ENCODE assay signal across 16 cellular contexts in the genomic region with DNA sequence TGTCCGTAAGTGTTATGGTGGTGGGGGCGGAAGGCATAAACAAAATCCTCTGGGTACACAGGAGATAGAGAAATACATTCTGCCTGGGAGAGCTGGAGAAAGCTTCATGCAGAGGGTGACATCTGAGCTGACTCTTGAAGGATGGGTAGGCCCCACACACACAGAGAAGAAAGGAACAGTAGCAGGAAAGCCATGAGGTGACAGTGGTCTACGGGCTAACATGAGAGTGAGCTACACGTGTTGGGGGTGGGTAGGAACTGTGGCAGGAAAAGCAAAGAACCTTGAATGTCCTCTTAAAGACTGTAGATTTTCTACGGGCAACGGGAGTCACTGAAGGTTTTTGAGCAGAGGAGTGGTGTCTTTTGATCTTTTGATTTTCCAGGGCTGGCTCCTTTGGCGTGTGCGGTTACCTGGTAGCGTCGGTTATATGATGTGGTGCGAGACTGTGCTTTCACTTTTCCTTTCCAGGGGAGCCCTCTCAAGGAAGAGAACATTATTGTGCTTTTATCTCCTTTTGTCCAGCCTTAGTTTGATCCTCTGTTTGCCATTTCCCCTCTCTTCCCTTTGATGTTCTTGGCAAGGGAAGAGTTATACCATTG. TPM values are rescaled to one million over a fixed set of nuclear protein-coding genes. Genes with fewer than 3 reads are reported as not detected.
DNase-seq lines count a peak whose midpoint lies in the region; ATAC-seq, FAIRE-seq and TF ChIP-seq lines count a peak whose summit lies in the region.
"Had no signal": no experiment of that assay in that cellular context is flagged by ENCODE, and none has a peak within 500 bp of the region (broad histone marks: within the 10 kb centered on the region; RNA-seq: fewer than 3 reads in every experiment).

No MANE protein-coding gene starts in this region.

- POLR2A ChIA-PET in K562 (lab: Yijun Ruan, JAX), result interaction anchor here (0.7 to 1.1 kb wide), 2 partner anchors 17 to 215 kb away, joined by 3 to 6 read pairs; no protein-coding TSS in a partner anchor

- in situ Hi-C loops in K562 (cut with MboI), result no loop called here

- TF ChIP-seq POLR2A in K562 (conservative IDR thresholded peaks at IDR 0.05) (no peak), testis (IDR thresholded peaks at IDR 0.05) (no peak)

- CTCF ChIA-PET in activated CD8-positive, alpha-beta memory T cell treated with anti-CD3 and anti-CD28 coated beads, Interleukin-2, amount 10 ng/mL, durations not matched to agents 7 days and 5 days (lab: Charles Lee), result interaction anchor here (1.6 kb wide), 1 partner anchor 176 kb away, joined by 4 read pairs; no protein-coding TSS in a partner anchor
- CTCF ChIA-PET in K562 (lab: Yijun Ruan, JAX; ENCODE audit: low intra/inter-chr PET ratio), result interaction anchor here (0.7 kb wide), 1 partner anchor 145 kb away, joined by 4 read pairs; no protein-coding TSS in a partner anchor

- no TSS peak for BruUV-seq in K562 (replicated peaks; lab: Mats Ljungman, UMichigan)

- no peaks in the 10 kb centered on the region for H3K9me1 ChIP-seq in K562 (ENCODE audit: control insufficient read depth, insufficient read depth, low read length)

- H3K36me3 Mint-ChIP-seq in activated CD8-positive, alpha-beta memory T cell treated with anti-CD3 and anti-CD28 coated beads, Interleukin-2, amount 10 ng/mL, durations not matched to agents 7 days and 5 days, result no peaks in the 10 kb centered on the region

- no peak for FAIRE-seq in K562 (lab: Jason Lieb, UNC)
- FAIRE-seq: A204.1 had no signal

- H3K27me3 ChIP-seq in SJSA1 (replicated peaks), result no peaks in the 10 kb centered on the region
- H3K27me3 ChIP-seq in K562 (ENCODE audit: control insufficient read depth in 2 of 2, insufficient read depth in 2 of 2, low read length in 2 of 2), result peaks cover 28 to 50% of the 10 kb centered on the region in 2 experiments
- H3K27me3 ChIP-seq in testis, result no peaks in the 10 kb centered on the region
- H3K27me3 ChIP-seq: tibial nerve had no signal

- peaks cover 3% of the 10 kb centered on the region for H3K27me3 Mint-ChIP-seq in activated CD8-positive, alpha-beta memory T cell treated with anti-CD3 and anti-CD28 coated beads, Interleukin-2, amount 10 ng/mL, durations not matched to agents 7 days and 5 days

- peak; percentile 44 for DNase-seq in activated CD8-positive, alpha-beta memory T cell treated with anti-CD3 and anti-CD28 coated beads, Interleukin-2, amount 10 ng/mL, durations not matched to agents 7 days and 5 days
- no peak for DNase-seq in activated CD8-positive, alpha-beta memory T cell treated with anti-CD3 and anti-CD28 coated beads, Interleukin-2, amount 50 U/mL, for 48 hours
- DNase-seq in SJSA1 (ENCODE audit: low read depth in 1 of 2, low spot score in 2 of 2), result no peak
- no peak for DNase-seq in K562 (ENCODE audit: extremely low read depth in 1 of 4, low spot score in 3 of 4)
- peak; percentile 3 for DNase-seq in posterior vena cava (ENCODE audit: low spot score)
- DNase-seq in inferior parietal cortex (ENCODE audit: extremely low spot score), result no peak
- no peak for DNase-seq in testis
- DNase-seq in UCSD-AML1 (lab: John Stamatoyannopoulos, UW; ENCODE audit: unreplicated experiment), result no peak
- DNase-seq: activated effector memory CD4-positive, alpha-beta T cell treated with Interleukin-2 at 50 U/mL for 16 hours; NK-92 treated with Interleukin-12 subunit alpha and Interleukin-12 subunit beta, amount 100 ng/mL, for 24 hours had no signal

- peaks cover 21% of the 10 kb centered on the region for H3K4me1 Mint-ChIP-seq in activated CD8-positive, alpha-beta memory T cell treated with anti-CD3 and anti-CD28 coated beads, Interleukin-2, amount 10 ng/mL, durations not matched to agents 7 days and 5 days

- no peaks in the 10 kb centered on the region for H3K9me3 Mint-ChIP-seq in activated CD8-positive, alpha-beta memory T cell treated with anti-CD3 and anti-CD28 coated beads, Interleukin-2, amount 10 ng/mL, durations not matched to agents 7 days and 5 days (ENCODE audit: low read depth)

- H4K20me1 ChIP-seq in K562 (replicated peaks; ENCODE audit: control insufficient read depth, insufficient read depth, low read length), result 0 out of 2 replicates have a peak, but pooled peaks cover 3% of the 10 kb centered on the region

- H3K9ac ChIP-seq in K562 (ENCODE audit: insufficient read depth in 1 of 2, low read depth in 2 of 2, low read length in 2 of 2), result no peak overlapping the region

- H3K4me3 Mint-ChIP-seq in activated CD8-positive, alpha-beta memory T cell treated with anti-CD3 and anti-CD28 coated beads, Interleukin-2, amount 10 ng/mL, durations not matched to agents 7 days and 5 days, result peak overlapping the region; percentile 39

- intact Hi-C loops in K562 (cut with micrococcal nuclease) (no loop called here), posterior vena cava (cut with DNase I) (no loop called here), testis (cut with DNase I; ENCODE audit: low total_unique reads) (no loop called here)

- H3K4me1 ChIP-seq in SJSA1 (replicated peaks), result peaks cover 50% of the 10 kb centered on the region
- no peaks in the 10 kb centered on the region for H3K4me1 ChIP-seq in K562 (replicated peaks in 1 of 2; ENCODE audit: control insufficient read depth in 2 of 2, insufficient read depth in 2 of 2, low read length in 2 of 2)
- no peaks in the 10 kb centered on the region for H3K4me1 ChIP-seq in testis

- TF ChIP-seq RAD21 in K562 (CRISPR knock-in tag; conservative IDR thresholded peaks at IDR 0.05 in 1 of 2, IDR thresholded peaks at IDR 0.05 in 1 of 2), result 0 out of 4 replicates have a peak, but pooled peaks of 1 of the 2 experiments have one; percentile 7

- no peak for TF ChIP-seq CTCF in K562 (IDR thresholded peaks at IDR 0.05 in 2 of 3, conservative IDR thresholded peaks at IDR 0.05 in 1 of 3; ENCODE audit: insufficient read depth in 2 of 3, low read depth in 1 of 3, low read length in 3 of 3)
- no peak for TF ChIP-seq CTCF in testis (IDR thresholded peaks at IDR 0.05)

- H3K79me2 ChIP-seq in K562 (ENCODE audit: control insufficient read depth, insufficient read depth, low read length), result no peaks in the 10 kb centered on the region

- H3K27ac ChIP-seq in SJSA1 (peak overlapping the region; percentile 78), K562 (ENCODE audit: extremely low read depth, low read depth, low read length) (no peak overlapping the region), testis (no peak overlapping the region)
- H3K27ac ChIP-seq: tibial nerve, VCaP had no signal

- WGBS in K562 (ENCODE audit: insufficient coverage, low coverage, missing lambda C conversion rate), result 5% methylated on average over 11 of the region's 11 CpGs
- WGBS in testis, 2 donors, result 75 to 82% methylated on average over 11 of the region's 11 CpGs

- H3K4me3 ChIP-seq in SJSA1 (no peak overlapping the region), K562 (no peak overlapping the region), testis (no peak overlapping the region)
- H3K4me3 ChIP-seq: smooth muscle cell had no signal

- no peaks in the 10 kb centered on the region for H3K36me3 ChIP-seq in SJSA1
- H3K36me3 ChIP-seq in K562 (ENCODE audit: control insufficient read depth, insufficient read depth, low read length), result no peaks in the 10 kb centered on the region
- H3K36me3 ChIP-seq in testis (ENCODE audit: low read depth, missing control alignments), result no peaks in the 10 kb centered on the region
- H3K36me3 ChIP-seq: tibial nerve had no signal

- peak overlapping the region; percentile 50 for H3K27ac Mint-ChIP-seq in activated CD8-positive, alpha-beta memory T cell treated with anti-CD3 and anti-CD28 coated beads, Interleukin-2, amount 10 ng/mL, durations not matched to agents 7 days and 5 days

- ATAC-seq in activated CD8-positive, alpha-beta memory T cell treated with anti-CD3 and anti-CD28 coated beads, Interleukin-2, amount 10 ng/mL, durations not matched to agents 7 days and 5 days, result peak; percentile 70
- ATAC-seq in K562, result no peak; the same call in 2 of the 3 replicates

- 0 out of 2 replicates have a peak overlapping the region, but pooled peaks have one; percentile 4 for H3K4me2 ChIP-seq in K562 (ENCODE audit: insufficient read depth, low read length)
- H3K4me2 ChIP-seq: smooth muscle cell had no signal

- no peak for TF ChIP-seq EP300 in K562 (IDR thresholded peaks at IDR 0.05; ENCODE audit: low read length)

- no peak overlapping the region for H2AFZ ChIP-seq in K562 (ENCODE audit: low read depth, low read length)

- H3K9me3 ChIP-seq in SJSA1 (replicated peaks) (no peaks in the 10 kb centered on the region), K562 (replicated peaks; ENCODE audit: control insufficient read depth, insufficient read depth, low read depth, low read length) (no peaks in the 10 kb centered on the region), testis (no peaks in the 10 kb centered on the region)
- H3K9me3 ChIP-seq: tibial nerve had no signal

RNA-seq across cellular contexts. Expression of a gene that starts 39.7 kb away (rescaled TPM):
- total RNA-seq in activated CD8-positive, alpha-beta memory T cell treated with anti-CD3 and anti-CD28 coated beads, Interleukin-2, amount 10 ng/mL, durations not matched to agents 7 days and 5 days, result not detected
- 0.03 TPM in 1 of 2 replicates, not detected in the other for total RNA-seq in SJSA1 (2014; rRNA removed; shearing (Covaris generic))
- total RNA-seq in K562 (2011; cell fraction: chromatin; rRNA removed; ENCODE audit: low replicate concordance), result not detected in 2 replicates
- total RNA-seq in K562 (2011; cell fraction: nucleolus; rRNA removed), result not detected in 2 replicates
- not detected in 2 replicates for total RNA-seq in K562 (2011; cell fraction: nucleoplasm; rRNA removed)
- total RNA-seq in K562 (2014; rRNA removed), result not detected in 2 replicates
- not detected in 2 replicates for total RNA-seq in K562 (2014; rRNA removed; fragmentation: Illumina TruSeq; extraction: Trizol)
- not detected in 2 replicates for total RNA-seq in K562 (2015; rRNA removed; fragmentation: Illumina TruSeq; extraction: Trizol)
- total RNA-seq in K562 (2021), result not detected in 2 replicates
- polyA plus RNA-seq in K562 (2011; rRNA removed), result not detected in 2 replicates
- not detected in 2 replicates for polyA plus RNA-seq in K562 (2011; cell fraction: cytosol; rRNA removed)
- polyA plus RNA-seq in K562 (2011; cell fraction: nucleus; rRNA removed), result not detected in 2 replicates
- polyA plus RNA-seq in K562 (2012), result not detected in 2 replicates
- not detected in 2 replicates for polyA plus RNA-seq in K562 (2014; fragmentation: Illumina TruSeq; extraction: Trizol)
- not detected for polyA plus RNA-seq in K562 (2014; fragmentation: Nextera tagmentation; extraction: Ambion mirVana)
- not detected in 2 replicates for polyA plus RNA-seq in K562 (2014; rRNA removed)
- not detected in 2 replicates for polyA minus RNA-seq in K562 (2011; rRNA and poly(A)+ RNA removed)
- not detected in 2 replicates for polyA minus RNA-seq in K562 (2011; cell fraction: cytosol; rRNA and poly(A)+ RNA removed)
- polyA minus RNA-seq in K562 (2011; cell fraction: nucleus; rRNA and poly(A)+ RNA removed), result not detected in 2 replicates
- 1 to 10 TPM in 1 of 2 donors, under 1 TPM in 1; 0.86 to 3.4 TPM for total RNA-seq in posterior vena cava
- total RNA-seq in testis, result under 1 TPM; 0.39 to 0.56 TPM
- polyA plus RNA-seq in testis (ENCODE audit: insufficient read depth, low read depth, low replicate concordance), result 1.2 TPM
- total RNA-seq: epithelial cell of proximal tubule, smooth muscle cell had no signal
- polyA plus RNA-seq: smooth muscle cell had no signal

RNA-seq across cellular contexts. Expression of a gene that starts 59.7 kb away (rescaled TPM):
- not detected for total RNA-seq in activated CD8-positive, alpha-beta memory T cell treated with anti-CD3 and anti-CD28 coated beads, Interleukin-2, amount 10 ng/mL, durations not matched to agents 7 days and 5 days
- 1.2 and 1.3 TPM in 2 replicates for total RNA-seq in SJSA1 (2014; rRNA removed; shearing (Covaris generic))
- not detected in 2 replicates for total RNA-seq in K562 (2011; cell fraction: chromatin; rRNA removed; ENCODE audit: low replicate concordance)
- total RNA-seq in K562 (2011; cell fraction: nucleolus; rRNA removed), result not detected in 2 replicates
- not detected in 2 replicates for total RNA-seq in K562 (2011; cell fraction: nucleoplasm; rRNA removed)
- total RNA-seq in K562 (2014; rRNA removed), result not detected in 2 replicates
- not detected in 2 replicates for total RNA-seq in K562 (2014; rRNA removed; fragmentation: Illumina TruSeq; extraction: Trizol)
- not detected in 2 replicates for total RNA-seq in K562 (2015; rRNA removed; fragmentation: Illumina TruSeq; extraction: Trizol)
- 0.04 TPM in 2 replicates for total RNA-seq in K562 (2021)
- not detected in 2 replicates for polyA plus RNA-seq in K562 (2011; rRNA removed)
- not detected in 2 replicates for polyA plus RNA-seq in K562 (2011; cell fraction: cytosol; rRNA removed)
- not detected in 2 replicates for polyA plus RNA-seq in K562 (2011; cell fraction: nucleus; rRNA removed)
- not detected in 2 replicates for polyA plus RNA-seq in K562 (2012)
- polyA plus RNA-seq in K562 (2014; fragmentation: Illumina TruSeq; extraction: Trizol), result not detected in 2 replicates
- not detected for polyA plus RNA-seq in K562 (2014; fragmentation: Nextera tagmentation; extraction: Ambion mirVana)
- polyA plus RNA-seq in K562 (2014; rRNA removed), result not detected in 2 replicates
- not detected in 2 replicates for polyA minus RNA-seq in K562 (2011; rRNA and poly(A)+ RNA removed)
- polyA minus RNA-seq in K562 (2011; cell fraction: cytosol; rRNA and poly(A)+ RNA removed), result not detected in 2 replicates
- polyA minus RNA-seq in K562 (2011; cell fraction: nucleus; rRNA and poly(A)+ RNA removed), result not detected in 2 replicates
- total RNA-seq in posterior vena cava, result 10 to 100 TPM in 1 of 2 donors, 1 to 10 TPM in 1; 6.3 to 20.7 TPM
- 1 to 10 TPM; 2.7 to 2.8 TPM for total RNA-seq in testis
- 5.7 TPM for polyA plus RNA-seq in testis (ENCODE audit: insufficient read depth, low read depth, low replicate concordance)
- total RNA-seq: SK-MEL-5 had no signal

Comparison
In these comparisons a context has a peak if more than half of its experiments do, and no peak if none do; other contexts are left out.
1. DNase-seq: peak in activated CD8-positive, alpha-beta memory T cell treated with anti-CD3 and anti-CD28 coated beads, Interleukin-2, amount 10 ng/mL, durations not matched to agents 7 days and 5 days (single experiment) and posterior vena cava (single experiment); none in activated CD8-positive, alpha-beta memory T cell treated with anti-CD3 and anti-CD28 coated beads, Interleukin-2, amount 50 U/mL, for 48 hours (single experiment), SJSA1 (0 of 2), K562 (0 of 4), inferior parietal cortex (single experiment), testis (single experiment) and UCSD-AML1 (single experiment).